In genomic region chr7:17304926-17305325, GRCh38 we compare ENCODE assay signal across 8 cellular contexts. TPM values are rescaled to one million over a fixed set of nuclear protein-coding genes. Genes with fewer than 3 reads are reported as not detected.
DNase-seq lines count a peak whose midpoint lies in the region; ATAC-seq and TF ChIP-seq lines count a peak whose summit lies in the region.

No MANE protein-coding gene starts in this region.

- H3K23me2 ChIP-seq in H9 (ENCODE audit: insufficient read length, low read depth, low read length, poor library complexity, severe bottlenecking) = no peaks in the 10 kb centered on the region

- H3K9me3 Mint-ChIP-seq in chondrocyte (ENCODE audit: low read depth) (no peaks in the 10 kb centered on the region), H9 (no peaks in the 10 kb centered on the region)

- H3K27me3 Mint-ChIP-seq in chondrocyte (ENCODE audit: low read depth) (no peaks in the 10 kb centered on the region), H9 (ENCODE audit: low read depth) (peaks cover 5% of the 10 kb centered on the region)

- ATAC-seq in HG02759 (IDR thresholded peaks at IDR 0.05; ENCODE audit: unreplicated experiment) (no peak), GM21423 (IDR thresholded peaks at IDR 0.05; ENCODE audit: unreplicated experiment) (no peak)

- no peaks in the 10 kb centered on the region for H3K79me1 ChIP-seq in trophoblast cell (ENCODE audit: low read length)
- no peaks in the 10 kb centered on the region for H3K79me1 ChIP-seq in H9 (ENCODE audit: insufficient read depth, low read depth, low read length, poor library complexity, severe bottlenecking)

- H3K4me3 Mint-ChIP-seq in chondrocyte (ENCODE audit: unreplicated experiment) (peak overlapping the region; percentile 60), H9 (no peak overlapping the region)

- H3K18ac ChIP-seq in trophoblast cell (ENCODE audit: low read length) (no peak overlapping the region), H9 (ENCODE audit: insufficient read length, low read depth, low read length) (no peak overlapping the region)

- H3K4me1 ChIP-seq in trophoblast cell (ENCODE audit: control insufficient read depth in 1 of 2, insufficient read depth in 2 of 2, low read length in 2 of 2) (no peaks in the 10 kb centered on the region), H9 (ENCODE audit: insufficient read depth, low read length) (peaks cover 4% of the 10 kb centered on the region; the same call in 1 of the 2 replicates)

- H2BK15ac ChIP-seq in H9 (ENCODE audit: low read depth, low read length) = no peak overlapping the region

- H3K9ac ChIP-seq in trophoblast cell (ENCODE audit: low read length) = no peak overlapping the region
- no peak overlapping the region for H3K9ac ChIP-seq in H9 (ENCODE audit: extremely low read depth, insufficient read length, low read length)

- no peak overlapping the region for H4K5ac ChIP-seq in H9 (ENCODE audit: insufficient read length, low read depth, low read length)

- H2AK5ac ChIP-seq in trophoblast cell (ENCODE audit: low read length) (no peak overlapping the region), H9 (ENCODE audit: insufficient read length, low read length) (no peak overlapping the region)

- no peak for TF ChIP-seq CTCF in chondrocyte (IDR thresholded peaks at IDR 0.05)
- no peak for TF ChIP-seq CTCF in H9 (conservative IDR thresholded peaks at IDR 0.05)

- no peak overlapping the region for H3K56ac ChIP-seq in H9 (ENCODE audit: insufficient read length, low read depth, low read length)

- no peak overlapping the region for H3K4ac ChIP-seq in trophoblast cell (ENCODE audit: low read depth, low read length)
- H3K4ac ChIP-seq in H9 (ENCODE audit: low read depth, low read length) = no peak overlapping the region

- H4K8ac ChIP-seq in trophoblast cell (ENCODE audit: low read depth, low read length) (no peak overlapping the region), H9 (replicated peaks; ENCODE audit: insufficient read length, low read depth, low read length) (no peak overlapping the region)

- H3K79me2 ChIP-seq in trophoblast cell (ENCODE audit: control insufficient read depth, insufficient read depth, low read length, poor library complexity) (no peaks in the 10 kb centered on the region), H9 (ENCODE audit: insufficient read depth, low read length) (no peaks in the 10 kb centered on the region; the same call in 1 of the 2 replicates)

- H4K91ac ChIP-seq in trophoblast cell (ENCODE audit: low read depth, low read length) (no peak overlapping the region), H9 (ENCODE audit: insufficient read length, low read depth, low read length) (no peak overlapping the region)

- DNase-seq in activated effector memory CD4-positive, alpha-beta T cell treated with anti-CD3 and anti-CD28 coated beads, Interleukin-2, amount 50 U/mL, for 16 hours = peak; percentile 63
- no peak for DNase-seq in activated effector memory CD4-positive, alpha-beta T cell treated with Interleukin-2 at 50 U/mL for 16 hours
- DNase-seq in OCI-M1 (lab: John Stamatoyannopoulos, UW) = peak; percentile 44
- no peak for DNase-seq in chondrocyte (ENCODE audit: low spot score)
- peak; percentile 0 to 42 for DNase-seq in trophoblast cell
- DNase-seq in H9 = no peak

- H3K4me2 ChIP-seq in trophoblast cell (ENCODE audit: low read length) (no peak overlapping the region), H9 (ENCODE audit: insufficient read depth, insufficient read length, low read length) (no peak overlapping the region)

- H3K27me3 ChIP-seq in trophoblast cell (ENCODE audit: insufficient read depth, low read length) (no peaks in the 10 kb centered on the region), H9 (ENCODE audit: insufficient read depth, low read length) (no peaks in the 10 kb centered on the region)

- H2AFZ ChIP-seq in trophoblast cell (ENCODE audit: insufficient read depth, low read length, poor library complexity) (no peak overlapping the region), H9 (ENCODE audit: low read length) (no peak overlapping the region)

- no peak overlapping the region for H2BK12ac ChIP-seq in trophoblast cell (ENCODE audit: low read length)
- no peak overlapping the region for H2BK12ac ChIP-seq in H9 (ENCODE audit: insufficient read length, low read depth, low read length)

- H3K27ac ChIP-seq in trophoblast cell (ENCODE audit: low read depth, low read length) (no peak overlapping the region), H9 (ENCODE audit: insufficient read length, low read depth, low read length) (no peak overlapping the region)

- H2BK5ac ChIP-seq in trophoblast cell (ENCODE audit: low read depth, low read length, poor library complexity) = no peak overlapping the region
- no peak overlapping the region for H2BK5ac ChIP-seq in H9 (ENCODE audit: insufficient read length, low read length)

- H3T11ph ChIP-seq in H9 (ENCODE audit: low read length) = no peak overlapping the region

- H4K12ac ChIP-seq in trophoblast cell (ENCODE audit: low read depth, low read length) = no peak overlapping the region

- H3K36me3 Mint-ChIP-seq in chondrocyte (ENCODE audit: low read depth) = no peaks in the 10 kb centered on the region
- H3K36me3 Mint-ChIP-seq in H9 (ENCODE audit: insufficient read depth in 1 of 3, low read depth in 3 of 3) = no peaks in the 10 kb centered on the region

- H2BK20ac ChIP-seq in H9 (ENCODE audit: low read depth, low read length, poor library complexity, severe bottlenecking) = no peak overlapping the region

- H2BK120ac ChIP-seq in trophoblast cell (ENCODE audit: insufficient read depth, low read length, poor library complexity) = no peak overlapping the region
- H2BK120ac ChIP-seq in H9 (ENCODE audit: low read depth, low read length, poor library complexity, severe bottlenecking) = no peak overlapping the region

- no peaks in the 10 kb centered on the region for H3K36me3 ChIP-seq in trophoblast cell (ENCODE audit: control insufficient read depth in 1 of 2, insufficient read depth in 2 of 2, low read length in 2 of 2)

- H3K14ac ChIP-seq in trophoblast cell (ENCODE audit: low read length) (no peak overlapping the region), H9 (ENCODE audit: insufficient read depth, low read length) (no peak overlapping the region)

- H3K27ac Mint-ChIP-seq in chondrocyte (ENCODE audit: unreplicated experiment) (peak overlapping the region; percentile 89), H9 (no peak overlapping the region)

- H3K4me3 ChIP-seq in trophoblast cell (ENCODE audit: low read depth, low read length) = no peak overlapping the region

- H3K9me3 ChIP-seq in trophoblast cell (ENCODE audit: insufficient read depth, low read depth, low read length) = no peaks in the 10 kb centered on the region
- H3K9me3 ChIP-seq in H9 (ENCODE audit: control insufficient read depth, low read depth, low read length) = no peaks in the 10 kb centered on the region

- peaks cover 3% of the 10 kb centered on the region for H3K4me1 Mint-ChIP-seq in chondrocyte (ENCODE audit: low read depth)
- H3K4me1 Mint-ChIP-seq in H9 = peaks cover 17 to 22% of the 10 kb centered on the region in 2 experiments

- H3K23ac ChIP-seq in trophoblast cell (ENCODE audit: low read length) = no peak overlapping the region
- H3K23ac ChIP-seq in H9 (ENCODE audit: insufficient read length, low read depth, low read length) = no peak overlapping the region

- H4K20me1 ChIP-seq in H9 (ENCODE audit: control insufficient read depth, insufficient read depth, insufficient read length) = no peaks in the 10 kb centered on the region

RNA-seq across cellular contexts. Expression of gene AHR, which starts 6.5 kb away (rescaled TPM):
- 123 to 145 TPM (median 143 TPM) in 3 replicates for total RNA-seq in chondrocyte
- 15.7 and 17.4 TPM in 2 replicates for polyA plus RNA-seq in trophoblast cell (2013)
- 5.2 and 6.1 TPM in 2 replicates for total RNA-seq in H9 (2021)

Comparison
In these comparisons a context has a peak if more than half of its experiments do, and no peak if none do; other contexts are left out.
1. DNase-seq: peak in activated effector memory CD4-positive, alpha-beta T cell treated with anti-CD3 and anti-CD28 coated beads, Interleukin-2, amount 50 U/mL, for 16 hours (single experiment), OCI-M1 (single experiment) and trophoblast cell (2 of 2); none in activated effector memory CD4-positive, alpha-beta T cell treated with Interleukin-2 at 50 U/mL for 16 hours (single experiment), chondrocyte (single experiment) and H9 (single experiment).
2. RNA of gene AHR, which starts 6.5 kb away (total RNA-seq): 123 to 145 TPM in chondrocyte; 5.2 to 6.1 TPM in H9; every median in the first group is over 10 times any median in the second.